8 cellular contexts compared by ENCODE assay signal in genomic region chr11:34052036-34052607, GRCh38. TPM values are rescaled to one million over a fixed set of nuclear protein-coding genes. Genes with fewer than 3 reads are reported as not detected.
DNase-seq lines count a peak whose midpoint lies in the region; ATAC-seq, FAIRE-seq and TF ChIP-seq lines count a peak whose summit lies in the region.

No MANE protein-coding gene starts in this region.

- H2AFZ ChIP-seq in ACC112 (ENCODE audit: low read length, unreplicated experiment), result peak overlapping the region; percentile 71

- no peaks in the 10 kb centered on the region for H3K27me3 ChIP-seq in ACC112 (ENCODE audit: insufficient read depth, low read length)

- peaks cover 20% of the 10 kb centered on the region for H3K4me1 Mint-ChIP-seq in central memory CD8-positive, alpha-beta T cell

- ATAC-seq in GM18867 (IDR thresholded peaks at IDR 0.05; ENCODE audit: unreplicated experiment) (peak; percentile 53), HG03097 (IDR thresholded peaks at IDR 0.05; ENCODE audit: low FRiP score, unreplicated experiment) (peak; percentile 44)
- ATAC-seq in activated CD4-positive, CD25-positive, alpha-beta regulatory T cell treated with anti-CD3 and anti-CD28 coated beads, Interleukin-2, amount 50 U/mL, for 24 hours, result peak; percentile 58 to 63
- peak; percentile 64 for ATAC-seq in central memory CD8-positive, alpha-beta T cell (replicated peaks; ENCODE audit: extremely low read depth, poor library complexity, severe bottlenecking)

- no peak for FAIRE-seq in kidney (lab: Jason Lieb, UNC)

- DNase-seq in NCI-H2227 (lab: John Stamatoyannopoulos, UW; ENCODE audit: unreplicated experiment) (peak; percentile 96), kidney (peak; percentile 97)
- peak; percentile 71 to 74 for DNase-seq in central memory CD8-positive, alpha-beta T cell (ENCODE audit: low spot score in 2 of 2)
- peak; percentile 78 to 93 for DNase-seq in stimulated activated CD4-positive, alpha-beta T cell treated with anti-CD3 and anti-CD28 coated beads, Interleukin-15, amount 100 ng/mL, for 1 hour (ENCODE audit: low read depth in 1 of 2, low spot score in 1 of 2)

- H3K27ac Mint-ChIP-seq in central memory CD8-positive, alpha-beta T cell (ENCODE audit: low read depth), result peak overlapping the region; percentile 95

- H3K4me3 ChIP-seq in ACC112 (ENCODE audit: low read depth, low read length), result peak overlapping the region; percentile 91
- H3K4me3 ChIP-seq in kidney (ENCODE audit: low read length in 2 of 2), result peak overlapping the region; percentile 83 to 90

- H3K4me1 ChIP-seq in ACC112 (ENCODE audit: control insufficient read depth, insufficient read depth, low read length, unreplicated experiment) (peaks cover 31% of the 10 kb centered on the region), kidney (ENCODE audit: control insufficient read depth in 1 of 2, insufficient read depth in 1 of 2, low read depth in 1 of 2, low read length in 2 of 2) (peaks cover 0 to 9% of the 10 kb centered on the region in 2 donors)

- peak overlapping the region; percentile 99 for H3K4me3 Mint-ChIP-seq in central memory CD8-positive, alpha-beta T cell

- no peak for TF ChIP-seq CTCF in kidney (IDR thresholded peaks at IDR 0.05; ENCODE audit: borderline replicate concordance, extremely low read depth, insufficient read depth)

- H3K9ac ChIP-seq in kidney (ENCODE audit: low read length in 2 of 2), result peak overlapping the region; percentile 87 to 90

- H3K27me3 Mint-ChIP-seq in central memory CD8-positive, alpha-beta T cell, result no peaks in the 10 kb centered on the region

- peak overlapping the region; percentile 98 for H3K27ac ChIP-seq in ACC112 (ENCODE audit: low read depth, low read length)
- peak overlapping the region; percentile 99 for H3K27ac ChIP-seq in kidney (ENCODE audit: low read depth in 2 of 2, low read length in 2 of 2)

- H3K36me3 Mint-ChIP-seq in central memory CD8-positive, alpha-beta T cell (ENCODE audit: insufficient read depth), result peaks cover 20% of the 10 kb centered on the region

- H3K36me3 ChIP-seq in ACC112 (ENCODE audit: insufficient read depth, low read length) (peaks cover 10% of the 10 kb centered on the region), kidney (ENCODE audit: control insufficient read depth in 1 of 2, insufficient read depth in 2 of 2, low read length in 2 of 2) (no peaks in the 10 kb centered on the region)

- H3K79me2 ChIP-seq in ACC112 (ENCODE audit: control insufficient read depth, insufficient read depth, low read length, unreplicated experiment), result peaks cover 52% of the 10 kb centered on the region

- no peaks in the 10 kb centered on the region for H3K9me3 Mint-ChIP-seq in central memory CD8-positive, alpha-beta T cell

- intact Hi-C loops in kidney (cut with DNase I), result no loop called here

- H3K9me3 ChIP-seq in kidney (ENCODE audit: control insufficient read depth in 1 of 2, low read length in 2 of 2), result no peaks in the 10 kb centered on the region

RNA-seq across cellular contexts. Expression of gene CAPRIN1, which starts 0.6 kb away (rescaled TPM):
- 174 TPM for total RNA-seq in kidney
- 83.3 TPM for polyA plus RNA-seq in kidney (ENCODE audit: insufficient read depth, low read depth, low replicate concordance)

RNA-seq across cellular contexts. Expression of gene NAT10, which starts 53.3 kb away (rescaled TPM):
- total RNA-seq in kidney, result 43.1 TPM
- polyA plus RNA-seq in kidney (ENCODE audit: insufficient read depth, low read depth, low replicate concordance), result 24.1 TPM

Comparison
In these comparisons a context has a peak if more than half of its experiments do, and no peak if none do; other contexts are left out.
1. Peak in every context shown above with its lines: DNase-seq, ATAC-seq, H3K4me3 ChIP-seq and H3K27ac ChIP-seq.